ENCODE assay signal across 13 cellular contexts in genomic region chr2:200741468-200742202, GRCh38.
DNase-seq lines count a peak whose midpoint lies in the region; ATAC-seq, FAIRE-seq and TF ChIP-seq lines count a peak whose summit lies in the region.
"Had no signal": no experiment of that assay in that cellular context is flagged by ENCODE, and none has a peak within 500 bp of the region (broad histone marks: within the 10 kb centered on the region; RNA-seq: fewer than 3 reads in every experiment).

No MANE protein-coding gene starts in this region.

- TF ChIP-seq CTCF in endothelial cell of umbilical vein (IDR thresholded peaks at IDR 0.05; ENCODE audit: extremely low read depth in 1 of 2, insufficient read depth in 1 of 2, low read depth in 1 of 2, low read length in 2 of 2): no peak
- no peak for TF ChIP-seq CTCF in mucosa of descending colon (IDR thresholded peaks at IDR 0.05)
- TF ChIP-seq CTCF in thoracic aorta (IDR thresholded peaks at IDR 0.05): no peak

- H3K27me3 ChIP-seq in endothelial cell of umbilical vein (ENCODE audit: control insufficient read depth in 2 of 2, insufficient read depth in 2 of 2, low read length in 2 of 2) (no peaks in the 10 kb centered on the region), thoracic aorta (replicated peaks; ENCODE audit: insufficient read depth) (no peaks in the 10 kb centered on the region)

- H3K9me1 ChIP-seq in endothelial cell of umbilical vein (replicated peaks; ENCODE audit: control insufficient read depth, extremely low read depth, insufficient read depth, low read length): no peaks in the 10 kb centered on the region

- H3K4me1 ChIP-seq in endothelial cell of umbilical vein (ENCODE audit: control insufficient read depth, extremely low read depth, insufficient read depth, low read length): peaks cover 9% of the 10 kb centered on the region
- H3K4me1 ChIP-seq in mucosa of descending colon (ENCODE audit: low read depth): peaks cover 18% of the 10 kb centered on the region
- H3K4me1 ChIP-seq in thoracic aorta (ENCODE audit: control insufficient read depth in 1 of 2, low read depth in 2 of 2): peaks cover 21 to 48% of the 10 kb centered on the region in 2 donors

- dilution Hi-C loops in endothelial cell of umbilical vein (cut with MboI; ENCODE audit: extremely low pct_ligation_motif_present, low sequenced_read_pairs): no loop called here

- H3K9ac ChIP-seq in endothelial cell of umbilical vein (replicated peaks; ENCODE audit: extremely low read depth, insufficient read depth, low read length): no peak overlapping the region

- H2AFZ ChIP-seq in endothelial cell of umbilical vein (ENCODE audit: low read depth, low read length): peak overlapping the region; percentile 42

- H3K36me3 ChIP-seq in endothelial cell of umbilical vein (ENCODE audit: control insufficient read depth in 2 of 2, extremely low read depth in 1 of 2, insufficient read depth in 2 of 2, low read length in 2 of 2) (no peaks in the 10 kb centered on the region), mucosa of descending colon (ENCODE audit: low read depth) (no peaks in the 10 kb centered on the region), thoracic aorta (no peaks in the 10 kb centered on the region)

- ATAC-seq in mucosa of descending colon (peak; percentile 90), thoracic aorta (ENCODE audit: insufficient number of reproducible peaks, low FRiP score, low read depth) (no peak)
- ATAC-seq: GM12878; stimulated activated memory B cell treated with anti-CD40 and anti-IgM and Interleukin-4, amounts not matched to agents 10 μg/mL and 1 μg/mL and 100 μg/mL, for 72 hours had no signal

- H3K9me3 ChIP-seq in endothelial cell of umbilical vein (replicated peaks; ENCODE audit: control insufficient read depth, insufficient read depth, low read length) (no peaks in the 10 kb centered on the region), mucosa of descending colon (no peaks in the 10 kb centered on the region), thoracic aorta (no peaks in the 10 kb centered on the region)

- TF ChIP-seq POLR2A in endothelial cell of umbilical vein (IDR thresholded peaks at IDR 0.05; ENCODE audit: low read depth, low read length): no peak

- intact Hi-C loops in endothelial cell of umbilical vein (cut with micrococcal nuclease): loop anchor here (1.0 kb wide), 2 partner anchors 20 to 70 kb away; partner anchors contain the start of gene BZW1
- intact Hi-C loops in mucosa of descending colon (cut with DNase I, micrococcal nuclease): no loop called here

- no peak overlapping the region for H3K27ac ChIP-seq in endothelial cell of umbilical vein (ENCODE audit: insufficient read depth, low read depth, low read length)
- peak overlapping the region; percentile 83 to 92 for H3K27ac ChIP-seq in thoracic aorta

- FAIRE-seq in endothelial cell of umbilical vein (lab: Jason Lieb, UNC): peak; percentile 8
- FAIRE-seq: GM12878 had no signal

- H3K79me2 ChIP-seq in endothelial cell of umbilical vein (ENCODE audit: control insufficient read depth, insufficient read depth, low read length): no peaks in the 10 kb centered on the region

- no peak overlapping the region for H3K4me2 ChIP-seq in endothelial cell of umbilical vein (ENCODE audit: insufficient read depth, low read length)

- H4K20me1 ChIP-seq in endothelial cell of umbilical vein (replicated peaks; ENCODE audit: control insufficient read depth, extremely low read depth, insufficient read depth, low read length): no peaks in the 10 kb centered on the region

- POLR2A ChIA-PET in endothelial cell of umbilical vein (lab: Charles Lee): interaction anchor here (0.8 kb wide), 1 partner anchor 75 kb away, joined by 3 read pairs; no protein-coding TSS in a partner anchor

- H3K4me3 ChIP-seq in endothelial cell of umbilical vein (replicated peaks in 1 of 3; ENCODE audit: insufficient read depth in 1 of 3, low read depth in 1 of 3, low read length in 3 of 3) (no peak overlapping the region), mucosa of descending colon (no peak overlapping the region), thoracic aorta (peak overlapping the region; percentile 44)
- H3K4me3 ChIP-seq: GM12878 had no signal

- CTCF ChIA-PET in endothelial cell of umbilical vein (lab: Charles Lee): interaction anchor here (1.6 kb wide), 2 partner anchors 28 to 29 kb away, joined by 3 to 6 read pairs; no protein-coding TSS in a partner anchor

- DNase-seq in HT-29 (ENCODE audit: low spot score) (peak; percentile 66), endothelial cell of umbilical vein (ENCODE audit: low read depth, low spot score) (no peak), mucosa of descending colon (peak; percentile 66 to 74 (median 70)), thoracic aorta (ENCODE audit: low spot score) (no peak), foreskin melanocyte (no peak), SKM-1 (lab: John Stamatoyannopoulos, UW; ENCODE audit: unreplicated experiment) (no peak), cortex of kidney (lab: John Stamatoyannopoulos, UW) (no peak), hippocampal formation (lab: John Stamatoyannopoulos, UW) (no peak)
- DNase-seq: activated T-cell treated with anti-CD3 and anti-CD28 coated beads for 4 hours; NCI-H1694; stimulated activated CD4-positive, alpha-beta T cell treated with anti-CD3 and anti-CD28 coated beads, Interleukin-15, amount 100 ng/mL, for 24 hours had no signal

- BruUV-seq in endothelial cell of umbilical vein (replicated peaks; lab: Mats Ljungman, UMichigan): no TSS peak

TF ChIP-seq in endothelial cell of umbilical vein, 7 proteins besides CTCF, POLR2A, EP300 and RAD21:
- TF ChIP-seq JUN (IDR thresholded peaks at IDR 0.05; ENCODE audit: borderline replicate concordance, insufficient read depth, insufficient read length, low read depth) (no peak), FOS (IDR thresholded peaks at IDR 0.05; ENCODE audit: borderline replicate concordance, insufficient read depth, low read length) (no peak), EZH2 (IDR thresholded peaks at IDR 0.05; ENCODE audit: borderline replicate concordance, low read depth, low read length, severe bottlenecking) (no peak), MYC (IDR thresholded peaks at IDR 0.05; ENCODE audit: low read depth, low read length) (no peak), POLR2AphosphoS5 (IDR thresholded peaks at IDR 0.05; ENCODE audit: insufficient read depth, low read depth, low read length) (no peak), MAX (IDR thresholded peaks at IDR 0.05; ENCODE audit: insufficient read depth, insufficient read length) (no peak), GATA2 (IDR thresholded peaks at IDR 0.05; ENCODE audit: insufficient read depth, insufficient read length, low read depth, low read length) (no peak)

Comparison
In these comparisons a context has a peak if more than half of its experiments do, and no peak if none do; other contexts are left out.
1. DNase-seq: peak in HT-29 (single experiment) and mucosa of descending colon (3 of 3); none in endothelial cell of umbilical vein (single experiment), thoracic aorta (single experiment), foreskin melanocyte (single experiment), SKM-1 (single experiment), cortex of kidney (single experiment) and hippocampal formation (0 of 2).